Comparison of ENCODE assay signal across 11 cellular contexts in the genomic region with DNA sequence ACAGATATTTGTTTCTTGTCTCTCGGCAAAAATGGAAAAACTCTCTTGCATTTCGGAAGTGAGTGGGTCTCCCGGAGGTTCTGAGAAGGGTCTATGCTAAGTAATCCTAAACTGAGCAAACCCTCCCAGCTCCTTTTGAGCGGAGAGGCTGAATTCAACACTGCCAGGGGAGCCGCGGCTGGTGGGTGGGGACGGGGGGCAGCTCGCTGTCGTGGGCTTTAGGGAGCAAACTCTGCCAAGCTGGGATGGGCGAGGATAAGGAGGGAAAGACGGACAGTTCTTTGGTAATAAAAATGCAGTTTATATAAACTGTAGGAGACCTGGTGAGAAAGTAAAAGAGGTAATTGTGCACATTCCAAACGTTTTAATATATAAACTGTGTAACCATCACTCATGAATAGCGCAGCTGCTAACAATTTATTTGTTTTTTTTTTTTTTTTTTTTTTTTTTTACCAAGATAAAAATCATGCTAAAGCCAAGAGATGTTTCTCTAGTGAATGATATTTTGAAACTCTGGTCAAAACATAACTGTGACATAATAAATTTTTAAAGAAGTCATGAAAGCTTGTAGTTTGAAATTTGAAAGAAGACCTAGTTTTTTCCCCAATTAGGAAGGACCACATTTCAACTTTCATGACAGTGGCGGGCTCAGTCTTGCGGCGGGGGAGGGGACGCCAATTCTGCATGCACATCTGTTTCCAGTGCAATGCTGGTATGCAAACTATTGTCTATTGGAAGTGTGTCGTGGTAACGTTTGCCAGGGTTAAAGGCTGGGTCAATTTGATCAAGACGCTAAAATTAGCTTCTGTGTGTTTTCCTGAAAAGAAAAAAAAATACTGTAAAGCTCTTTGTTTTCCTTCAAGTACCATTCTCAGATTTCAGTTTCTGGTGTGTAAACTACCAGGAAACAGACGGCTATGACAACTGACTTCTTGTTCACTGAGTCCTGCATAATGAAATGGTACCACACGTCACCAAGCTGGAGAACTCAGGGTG.
DNase-seq lines count a peak whose midpoint lies in the region; ATAC-seq, FAIRE-seq and TF ChIP-seq lines count a peak whose summit lies in the region.
"Had no signal": no experiment of that assay in that cellular context is flagged by ENCODE, and none has a peak within 500 bp of the region (broad histone marks: within the 10 kb centered on the region; RNA-seq: fewer than 3 reads in every experiment).

No MANE protein-coding gene starts in this region.

- CTCF ChIA-PET in HepG2 (lab: Yijun Ruan, JAX; ENCODE audit: low intra/inter-chr PET ratio, low total read pairs) = no interaction called here

- POLR2A ChIA-PET in HepG2 (lab: Yijun Ruan, JAX) = no interaction called here

- in situ Hi-C loops in HAP-1 (cut with MboI; ENCODE audit: low sequenced_read_pairs) (no loop called here), HepG2 (cut with HindIII; ENCODE audit: extremely low pct_ligation_motif_present, low pct_unique_long_range_greater_than_20kb) (no loop called here)

- no peaks in the 10 kb centered on the region for H3K79me2 ChIP-seq in HepG2 (ENCODE audit: insufficient read depth, low read length)

- no peaks in the 10 kb centered on the region for H3K27me3 ChIP-seq in HAP-1 (ENCODE audit: low read depth)
- no peaks in the 10 kb centered on the region for H3K27me3 ChIP-seq in HepG2 (ENCODE audit: control insufficient read depth in 1 of 2, insufficient read depth in 2 of 2, low read length in 2 of 2)

- no peak overlapping the region for H3K27ac ChIP-seq in HepG2 (ENCODE audit: extremely low read length, insufficient read depth, low read length)
- H3K27ac ChIP-seq: RWPE1 had no signal

- ATAC-seq in SK-N-SH treated with all-trans-retinoic acid at 6 μM for 48 hours = peak; percentile 66
- ATAC-seq in HepG2 = no peak
- ATAC-seq: naive thymus-derived CD4-positive, alpha-beta T cell had no signal

- TF ChIP-seq POLR2A in HepG2 (IDR thresholded peaks at IDR 0.05; ENCODE audit: insufficient read depth in 1 of 2, low read depth in 2 of 2, low read length in 2 of 2) = no peak

- no peak overlapping the region for H3K4me2 ChIP-seq in HepG2 (ENCODE audit: low read depth, low read length)

- WGBS in HepG2 (ENCODE audit: low lambda C conversion rate) = 89% methylated on average over 22 of the region's 22 CpGs

- H4K20me1 ChIP-seq in HepG2 (ENCODE audit: insufficient read depth, low read length) = no peaks in the 10 kb centered on the region

- no TSS peak for BruUV-seq in HepG2 (replicated peaks; lab: Mats Ljungman, UMichigan)

- TF ChIP-seq RAD21 in HepG2 (CRISPR knock-in tag; IDR thresholded peaks at IDR 0.05) = no peak

- H2AFZ ChIP-seq in HepG2 (ENCODE audit: low read length) = no peak overlapping the region

- H3K9ac ChIP-seq in HepG2 (ENCODE audit: insufficient read depth, low read depth, low read length) = no peak overlapping the region

- H3K9me3 ChIP-seq in HAP-1 = no peaks in the 10 kb centered on the region
- no peaks in the 10 kb centered on the region for H3K9me3 ChIP-seq in HepG2 (ENCODE audit: low read length)

- H3K36me3 ChIP-seq in HAP-1 (replicated peaks) (no peaks in the 10 kb centered on the region; the same call in 1 of the 2 replicates), HepG2 (replicated peaks in 1 of 2; ENCODE audit: control insufficient read depth in 1 of 2, insufficient read depth in 2 of 2, low read length in 2 of 2) (peaks cover 0 to 4% of the 10 kb centered on the region in 2 experiments; a peak in 1 of 5 replicates)

- TF ChIP-seq EP300 in HepG2 (IDR thresholded peaks at IDR 0.05; ENCODE audit: low read depth in 2 of 2, low read length in 2 of 2) (no peak), HepG2 (CRISPR knock-in tag; IDR thresholded peaks at IDR 0.05; ENCODE audit: borderline replicate concordance) (no peak)

- H3K4me1 ChIP-seq in HAP-1 = peaks cover 5% of the 10 kb centered on the region
- H3K4me1 ChIP-seq in HepG2 (ENCODE audit: insufficient read depth, low read length) = peaks cover 22% of the 10 kb centered on the region

- H3K4me3 ChIP-seq in HAP-1 = no peak overlapping the region
- no peak overlapping the region for H3K4me3 ChIP-seq in HepG2 (replicated peaks in 1 of 3; ENCODE audit: insufficient read depth in 1 of 3, low read depth in 2 of 3, low read length in 3 of 3)

- intact Hi-C loops in HepG2 (cut with micrococcal nuclease; ENCODE audit: unreplicated experiment) = no loop called here

- TF ChIP-seq CTCF in AG09319 (IDR thresholded peaks at IDR 0.05; ENCODE audit: low read depth, low read length) = no peak
- no peak for TF ChIP-seq CTCF in HepG2 (CRISPR knock-in tag; IDR thresholded peaks at IDR 0.05)

- DNase-seq in AG09319 (ENCODE audit: extremely low read depth, low read depth) = peak; percentile 70
- peak; percentile 12 to 55 for DNase-seq in HAP-1 (ENCODE audit: low spot score in 2 of 2)
- peak; percentile 14 for DNase-seq in HepG2 (ENCODE audit: low spot score)
- DNase-seq in iPS-NIHi11 (ENCODE audit: low spot score) = no peak
- DNase-seq in activated gamma-delta T cell treated with Interleukin-2 at 50 U/mL for 16 hours = no peak
- no peak for DNase-seq in nucleus accumbens (lab: John Stamatoyannopoulos, UW)
- DNase-seq in mesenteric fat pad (ENCODE audit: low spot score) = no peak
- DNase-seq: endodermal cell; naive thymus-derived CD4-positive, alpha-beta T cell had no signal

- no peak for FAIRE-seq in HepG2 (lab: Jason Lieb, UNC)

TF ChIP-seq in SK-N-SH treated with all-trans-retinoic acid at 6 μM for 48 hours, 23 proteins besides CTCF, POLR2A, EP300 and RAD21:
- TF ChIP-seq CSDC2 (CRISPR knock-in tag; IDR thresholded peaks at IDR 0.05) (no peak), TCF4 (CRISPR knock-in tag; IDR thresholded peaks at IDR 0.05; ENCODE audit: borderline replicate concordance) (0 out of 2 replicates have a peak, but pooled peaks have one; percentile 34), TOX (CRISPR knock-in tag; IDR thresholded peaks at IDR 0.05; ENCODE audit: borderline replicate concordance) (no peak)
- TF ChIP-seq, protein P1, sequence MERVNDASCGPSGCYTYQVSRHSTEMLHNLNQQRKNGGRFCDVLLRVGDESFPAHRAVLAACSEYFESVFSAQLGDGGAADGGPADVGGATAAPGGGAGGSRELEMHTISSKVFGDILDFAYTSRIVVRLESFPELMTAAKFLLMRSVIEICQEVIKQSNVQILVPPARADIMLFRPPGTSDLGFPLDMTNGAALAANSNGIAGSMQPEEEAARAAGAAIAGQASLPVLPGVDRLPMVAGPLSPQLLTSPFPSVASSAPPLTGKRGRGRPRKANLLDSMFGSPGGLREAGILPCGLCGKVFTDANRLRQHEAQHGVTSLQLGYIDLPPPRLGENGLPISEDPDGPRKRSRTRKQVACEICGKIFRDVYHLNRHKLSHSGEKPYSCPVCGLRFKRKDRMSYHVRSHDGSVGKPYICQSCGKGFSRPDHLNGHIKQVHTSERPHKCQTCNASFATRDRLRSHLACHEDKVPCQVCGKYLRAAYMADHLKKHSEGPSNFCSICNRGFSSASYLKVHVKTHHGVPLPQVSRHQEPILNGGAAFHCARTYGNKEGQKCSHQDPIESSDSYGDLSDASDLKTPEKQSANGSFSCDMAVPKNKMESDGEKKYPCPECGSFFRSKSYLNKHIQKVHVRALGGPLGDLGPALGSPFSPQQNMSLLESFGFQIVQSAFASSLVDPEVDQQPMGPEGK (CRISPR knock-in tag; IDR thresholded peaks at IDR 0.05; ENCODE audit: borderline replicate concordance) = no peak

TF ChIP-seq in HepG2, 621 proteins besides CTCF, POLR2A, EP300 and RAD21 (continues in another document):
- TF ChIP-seq ZNF205 (CRISPR knock-in tag; IDR thresholded peaks at IDR 0.05) (no peak), TEAD2 (CRISPR knock-in tag; IDR thresholded peaks at IDR 0.05) (no peak), TEAD3 (CRISPR knock-in tag; optimal IDR thresholded peaks at IDR 0.05; ENCODE audit: borderline replicate concordance) (peak; percentile 30), TCF12 (IDR thresholded peaks at IDR 0.05) (no peak), TCF12 (CRISPR knock-in tag; IDR thresholded peaks at IDR 0.05) (no peak), ZNF256 (CRISPR knock-in tag; conservative IDR thresholded peaks at IDR 0.05) (no peak), CBX1 (IDR thresholded peaks at IDR 0.05; ENCODE audit: low read depth) (no peak), RARA (CRISPR knock-in tag; IDR thresholded peaks at IDR 0.05) (peak; percentile 41; the same call in 1 of the 2 replicates), ZNF362 (CRISPR knock-in tag; IDR thresholded peaks at IDR 0.05; ENCODE audit: borderline replicate concordance) (no peak), BCL6 (CRISPR knock-in tag; IDR thresholded peaks at IDR 0.05) (peak; percentile 80), TMF1 (CRISPR knock-in tag; IDR thresholded peaks at IDR 0.05; ENCODE audit: low read depth) (no peak), SP140L (CRISPR knock-in tag; IDR thresholded peaks at IDR 0.05; ENCODE audit: borderline replicate concordance) (no peak), E2F5 (CRISPR knock-in tag; conservative IDR thresholded peaks at IDR 0.05) (no peak)
- TF ChIP-seq, protein P2, sequence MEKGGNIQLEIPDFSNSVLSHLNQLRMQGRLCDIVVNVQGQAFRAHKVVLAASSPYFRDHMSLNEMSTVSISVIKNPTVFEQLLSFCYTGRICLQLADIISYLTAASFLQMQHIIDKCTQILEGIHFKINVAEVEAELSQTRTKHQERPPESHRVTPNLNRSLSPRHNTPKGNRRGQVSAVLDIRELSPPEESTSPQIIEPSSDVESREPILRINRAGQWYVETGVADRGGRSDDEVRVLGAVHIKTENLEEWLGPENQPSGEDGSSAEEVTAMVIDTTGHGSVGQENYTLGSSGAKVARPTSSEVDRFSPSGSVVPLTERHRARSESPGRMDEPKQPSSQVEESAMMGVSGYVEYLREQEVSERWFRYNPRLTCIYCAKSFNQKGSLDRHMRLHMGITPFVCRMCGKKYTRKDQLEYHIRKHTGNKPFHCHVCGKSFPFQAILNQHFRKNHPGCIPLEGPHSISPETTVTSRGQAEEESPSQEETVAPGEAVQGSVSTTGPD (CRISPR knock-in tag; IDR thresholded peaks at IDR 0.05) = no peak

Comparison
In these comparisons a context has a peak if more than half of its experiments do, and no peak if none do; other contexts are left out.
1. DNase-seq: peak in AG09319 (single experiment), HAP-1 (2 of 2) and HepG2 (single experiment); none in iPS-NIHi11 (single experiment), activated gamma-delta T cell treated with Interleukin-2 at 50 U/mL for 16 hours (single experiment), nucleus accumbens (0 of 56) and mesenteric fat pad (single experiment).